Comparison of ENCODE assay signal across 8 cellular contexts in genomic region chr15:99564221-99565030, GRCh38. TPM values are rescaled to one million over a fixed set of nuclear protein-coding genes. Genes with fewer than 3 reads are reported as not detected.
DNase-seq lines count a peak whose midpoint lies in the region; ATAC-seq, FAIRE-seq and TF ChIP-seq lines count a peak whose summit lies in the region.

No MANE protein-coding gene starts in this region.

- no peak for TF ChIP-seq RAD21 in H1 (IDR thresholded peaks at IDR 0.05 in 1 of 2, conservative IDR thresholded peaks at IDR 0.05 in 1 of 2; ENCODE audit: low read depth in 2 of 2, low read length in 2 of 2)

- H3K36me3 ChIP-seq in ES-I3 (ENCODE audit: insufficient read depth, low read length): no peaks in the 10 kb centered on the region
- no peaks in the 10 kb centered on the region for H3K36me3 ChIP-seq in RWPE2 (ENCODE audit: low read depth)
- no peaks in the 10 kb centered on the region for H3K36me3 ChIP-seq in H1 (ENCODE audit: control insufficient read depth in 2 of 4, insufficient read depth in 4 of 4, low read length in 3 of 4)
- no peaks in the 10 kb centered on the region for H3K36me3 ChIP-seq in upper lobe of right lung

- POLR2A ChIA-PET in H1 (lab: Charles Lee; ENCODE audit: partially characterized antibody): interaction anchor here (0.9 to 1.6 kb wide), 7 partner anchors 8 to 313 kb away, joined by 3 to 4 read pairs (median 3); partner anchors contain the start of gene LRRC28

- FAIRE-seq in H1 (lab: Jason Lieb, UNC): no peak

- no peak overlapping the region for H2BK5ac ChIP-seq in H1 (ENCODE audit: low read depth, low read length)

- CTCF ChIA-PET in H1 (lab: Charles Lee; ENCODE audit: partially characterized antibody): interaction anchor here (1.0 to 1.6 kb wide), 7 partner anchors 64 to 198 kb away, joined by 3 to 5 read pairs (median 4); no protein-coding TSS in a partner anchor

- H3K56ac ChIP-seq in H1 (replicated peaks; ENCODE audit: insufficient read length, low read depth, low read length): no peak overlapping the region

- no peak overlapping the region; the same call in 1 of the 2 replicates for H2BK15ac ChIP-seq in H1 (ENCODE audit: low read length)

- peaks cover 6 to 30% of the 10 kb centered on the region in 2 experiments; a peak in 3 of 4 replicates for H3K79me2 ChIP-seq in H1 (ENCODE audit: control insufficient read depth in 1 of 2, insufficient read depth in 2 of 2, low read length in 2 of 2)

- H2AFZ ChIP-seq in H1 (ENCODE audit: low read length): no peak overlapping the region

- 57% methylated on average over 11 of the region's 11 CpGs; no CpG with 5 or more reads in 1 of the 2 experiments for WGBS in H1 (ENCODE audit: extremely low coverage in 1 of 2, insufficient coverage in 1 of 2, insufficient read length in 1 of 2, insufficient replicate concordance in 2 of 2, low coverage in 1 of 2, low lambda C conversion rate in 2 of 2, missing lambda C conversion rate in 1 of 2), 2 experiments

- TF ChIP-seq POLR2A in H1 (IDR thresholded peaks at IDR 0.05; ENCODE audit: control extremely low read depth in 1 of 2, low read depth in 2 of 2, low read length in 2 of 2): no peak

- peaks cover 0 to 4% of the 10 kb centered on the region in 2 experiments for H4K20me1 ChIP-seq in H1 (replicated peaks in 1 of 2; ENCODE audit: control insufficient read depth in 1 of 2, insufficient read depth in 2 of 2, low read length in 2 of 2)

- 0 out of 2 replicates have a peak overlapping the region, but pooled peaks have one; percentile 3 for H2BK20ac ChIP-seq in H1 (ENCODE audit: low read length)

- ATAC-seq in GM21360 (IDR thresholded peaks at IDR 0.05; ENCODE audit: unreplicated experiment) (peak; percentile 30), RWPE2 (ENCODE audit: low read depth) (no peak; the same call in 2 of the 3 replicates), upper lobe of right lung (peak; percentile 2)

- no peak for TF ChIP-seq CTCF in HL-60 (IDR thresholded peaks at IDR 0.05; ENCODE audit: insufficient read depth, low read length)
- no peak for TF ChIP-seq CTCF in RWPE2 (IDR thresholded peaks at IDR 0.05; ENCODE audit: poor library complexity, severe bottlenecking)
- no peak for TF ChIP-seq CTCF in H1 (IDR thresholded peaks at IDR 0.05; ENCODE audit: control extremely low read depth in 1 of 3, insufficient read depth in 1 of 3, low read depth in 1 of 3, low read length in 3 of 3)
- no peak for TF ChIP-seq CTCF in upper lobe of right lung (IDR thresholded peaks at IDR 0.05)

- H3K79me1 ChIP-seq in H1 (ENCODE audit: low read depth, low read length): no peaks in the 10 kb centered on the region

- H3K4me3 ChIP-seq in HL-60 (replicated peaks; ENCODE audit: insufficient read depth, low read length) (peak overlapping the region; percentile 76), RWPE2 (ENCODE audit: severe bottlenecking) (peak overlapping the region; percentile 68), H1 (ENCODE audit: extremely low read depth in 1 of 4, insufficient read depth in 2 of 4, low read depth in 3 of 4, low read length in 4 of 4) (peak overlapping the region; percentile 44 to 95 (median 62); a peak in 7 of 8 replicates), upper lobe of right lung (peak overlapping the region; percentile 54)

- H3K4me2 ChIP-seq in H1 (ENCODE audit: insufficient read depth in 1 of 2, low read depth in 2 of 2, low read length in 2 of 2): peak overlapping the region; percentile 83 to 92

- H4K8ac ChIP-seq in H1 (ENCODE audit: extremely low read depth, insufficient read depth, low read length): no peak overlapping the region; the same call in 1 of the 2 replicates

- H3K9ac ChIP-seq in ES-I3 (ENCODE audit: low read depth, low read length) (peak overlapping the region; percentile 84), H1 (replicated peaks in 1 of 4; ENCODE audit: extremely low read depth in 1 of 4, low read depth in 3 of 4, low read length in 3 of 4) (peak overlapping the region in 1 of 4 experiments; percentile 24; a peak in 2 of 7 replicates)

- TF ChIP-seq EP300 in H1 (IDR thresholded peaks at IDR 0.05; ENCODE audit: borderline replicate concordance in 1 of 2, low read depth in 2 of 2, low read length in 2 of 2): no peak

- H3K14ac ChIP-seq in H1 (ENCODE audit: insufficient read length): no peak overlapping the region

- no peak overlapping the region for H3K23ac ChIP-seq in H1 (ENCODE audit: insufficient read length)

- no peak overlapping the region for H2AK5ac ChIP-seq in H1 (ENCODE audit: low read depth, low read length)

- no peak overlapping the region for H3K18ac ChIP-seq in H1 (ENCODE audit: extremely low read depth, low read length)

- H3K4ac ChIP-seq in H1 (replicated peaks; ENCODE audit: insufficient read length, low read depth, low read length): no peak overlapping the region

- no peak overlapping the region for H2BK120ac ChIP-seq in H1 (replicated peaks; ENCODE audit: low read depth, low read length)

- H3K4me1 ChIP-seq in ES-I3 (ENCODE audit: insufficient read depth, low read length) (peaks cover 19% of the 10 kb centered on the region), RWPE2 (ENCODE audit: insufficient read depth, poor library complexity, severe bottlenecking) (peaks cover 13% of the 10 kb centered on the region), H1 (replicated peaks in 1 of 4; ENCODE audit: control insufficient read depth in 3 of 4, insufficient read depth in 4 of 4, low read length in 3 of 4) (peaks cover 2 to 25% (median 14%) of the 10 kb centered on the region in 4 experiments; a peak in 6 of 7 replicates), upper lobe of right lung (peaks cover 26% of the 10 kb centered on the region)

- no peaks in the 10 kb centered on the region for H3K27me3 ChIP-seq in HL-60 (ENCODE audit: insufficient read depth, poor library complexity, severe bottlenecking)
- no peaks in the 10 kb centered on the region for H3K27me3 ChIP-seq in RWPE2 (ENCODE audit: insufficient read depth, poor library complexity, severe bottlenecking)
- no peaks in the 10 kb centered on the region for H3K27me3 ChIP-seq in H1 (replicated peaks in 1 of 4; ENCODE audit: control insufficient read depth in 3 of 4, extremely low read depth in 1 of 4, insufficient read depth in 3 of 4, low read length in 3 of 4)
- H3K27me3 ChIP-seq in upper lobe of right lung: no peaks in the 10 kb centered on the region

- peak overlapping the region; percentile 1; the same call in 1 of the 2 replicates for H3K27ac ChIP-seq in HL-60 (replicated peaks)
- H3K27ac ChIP-seq in RWPE2 (ENCODE audit: poor library complexity, severe bottlenecking): peak overlapping the region; percentile 60
- no peak overlapping the region for H3K27ac ChIP-seq in H1 (ENCODE audit: low read depth, low read length)
- H3K27ac ChIP-seq in upper lobe of right lung: peak overlapping the region; percentile 95

- peaks cover 10% of the 10 kb centered on the region; the same call in 1 of the 2 replicates for H3K23me2 ChIP-seq in H1 (ENCODE audit: low read depth, low read length)

- no peak overlapping the region for H4K91ac ChIP-seq in H1 (replicated peaks; ENCODE audit: insufficient read length, low read length)

- DNase-seq in HL-60 (ENCODE audit: low read depth in 1 of 2, low spot score in 1 of 2) (peak in 1 of 2 experiments; percentile 55), RWPE2 (ENCODE audit: low spot score) (no peak), H1 (ENCODE audit: low read depth in 1 of 2, low spot score in 2 of 2) (no peak), midbrain (lab: John Stamatoyannopoulos, UW) (peak; percentile 65), upper lobe of right lung (no peak)
- no peak for DNase-seq in activated effector memory CD4-positive, alpha-beta T cell treated with Interleukin-2 at 50 U/mL for 16 hours

- H2BK12ac ChIP-seq in H1 (ENCODE audit: low read depth, low read length): 0 out of 2 replicates have a peak overlapping the region, but pooled peaks have one; percentile 39

- no peak overlapping the region for H4K5ac ChIP-seq in H1 (ENCODE audit: insufficient read length, low read depth, low read length)

- no peaks in the 10 kb centered on the region for H3K9me3 ChIP-seq in ES-I3 (ENCODE audit: control insufficient read depth, insufficient read depth, low read length)
- no peaks in the 10 kb centered on the region for H3K9me3 ChIP-seq in RWPE2 (ENCODE audit: severe bottlenecking)
- H3K9me3 ChIP-seq in H1 (ENCODE audit: insufficient read depth in 2 of 2, low read depth in 1 of 2, low read length in 1 of 2): no peaks in the 10 kb centered on the region
- no peaks in the 10 kb centered on the region for H3K9me3 ChIP-seq in upper lobe of right lung

- intact Hi-C loops in upper lobe of right lung (cut with DNase I): no loop called here

TF ChIP-seq in H1, 55 proteins besides CTCF, POLR2A, EP300 and RAD21 (continues in another document):
- no peak for TF ChIP-seq FOSL1 (IDR thresholded peaks at IDR 0.05; ENCODE audit: insufficient read depth, low read depth, low read length)

RNA-seq across cellular contexts. Expression of gene MEF2A, which starts 1.4 kb away (rescaled TPM):
- total RNA-seq in H1 (2021; fragmentation: NEBNext Ultra II Directional; extraction: Animal tissue kit (Norgen Biotek cat#: 25700)): 22.5 TPM in 2 replicates
- 14.3 and 15.6 TPM in 2 replicates for polyA plus RNA-seq in H1 (2011; rRNA removed)
- polyA plus RNA-seq in H1 (2011; cell fraction: cytosol; rRNA removed): 12.6 TPM
- 26.9 TPM for polyA plus RNA-seq in H1 (2011; cell fraction: nucleus; rRNA removed)
- 8.7 to 13.9 TPM (median 10.7 TPM) in 4 replicates for polyA plus RNA-seq in H1 (2012, experiment 1 of 2)
- polyA plus RNA-seq in H1 (2012, experiment 2 of 2): 1.2 TPM
- 10.5 TPM for polyA plus RNA-seq in H1 (2013, experiment 1 of 2)
- 10.3 TPM for polyA plus RNA-seq in H1 (2013, experiment 2 of 2)
- polyA minus RNA-seq in H1 (2011; rRNA and poly(A)+ RNA removed): 29.3 and 33.4 TPM in 2 replicates
- polyA minus RNA-seq in H1 (2011; cell fraction: cytosol; rRNA and poly(A)+ RNA removed): 15.7 TPM
- 41.5 TPM for polyA minus RNA-seq in H1 (2011; cell fraction: nucleus; rRNA and poly(A)+ RNA removed)
- 86.8 TPM for total RNA-seq in upper lobe of right lung
